Comparison of ENCODE assay signal across 21 cellular contexts in the genomic region with DNA sequence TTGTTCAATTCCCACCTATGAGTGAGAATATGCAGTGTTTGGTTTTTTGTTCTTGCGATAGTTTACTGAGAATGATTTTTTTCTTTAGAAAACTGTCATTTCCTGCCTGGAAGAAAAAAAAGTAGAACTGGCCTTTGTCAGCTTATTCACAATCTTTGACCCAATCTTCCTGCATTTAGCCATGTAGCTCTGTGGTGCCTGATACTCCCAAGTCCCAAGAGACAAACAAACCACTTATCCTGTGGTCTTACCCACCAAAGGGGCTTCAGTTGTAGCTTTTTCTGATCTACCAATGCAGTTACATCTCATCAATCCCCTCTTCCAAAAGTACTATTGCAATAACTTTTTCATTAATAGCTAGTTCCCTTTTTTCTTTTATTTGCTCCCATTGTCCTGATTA.
"Had no signal": no experiment of that assay in that cellular context is flagged by ENCODE, and none has a peak within 500 bp of the region (broad histone marks: within the 10 kb centered on the region; RNA-seq: fewer than 3 reads in every experiment).

No MANE protein-coding gene starts in this region.

- H3K36me3 ChIP-seq: adrenal gland, SJSA1, WERI-Rb-1 had no signal

- H3K4me1 ChIP-seq: SJSA1 had no signal

- ATAC-seq: activated CD8-positive, alpha-beta T cell treated with anti-CD3 and anti-CD28 coated beads for 36 hours; PC-3; T-helper 17 cell had no signal

- DNase-seq: activated CD4-positive, alpha-beta T cell treated with anti-CD3 and anti-CD28 coated beads for 4 hours; activated CD8-positive, alpha-beta memory T cell treated with anti-CD3 and anti-CD28 coated beads, Interleukin-2, amount 50 U/mL, for 4 hours; activated CD8-positive, alpha-beta T cell treated with anti-CD3 and anti-CD28 coated beads for 36 hours; activated naive CD4-positive, alpha-beta T cell treated with anti-CD3 and anti-CD28 coated beads, Interleukin-2, amount 50 U/mL, for 16 hours; activated naive CD8-positive, alpha-beta T cell treated with anti-CD3 and anti-CD28 coated beads, Interleukin-2, amount 10 ng/mL, durations not matched to agents 7 days and 5 days; adrenal gland; anterior cingulate cortex; Karpas-422; NCI-H1105 treated with DMSO at 0.1 percent for 48 hours; NCI-H1436 treated with DMSO at 0.1 percent for 48 hours; NCI-H187; NCI-H2081; NCI-H510A treated with DMSO at 0.1 percent for 48 hours; NCI-H69; PC-3; SHP77; T-helper 17 cell; T-helper 9 cell; WERI-Rb-1 had no signal

- FAIRE-seq: RCC 7860 had no signal

- H3K4me3 ChIP-seq: adrenal gland, SJSA1 had no signal

- H3K27ac ChIP-seq: adrenal gland, SJSA1, WERI-Rb-1 had no signal

- H3K9me3 ChIP-seq: adrenal gland, SJSA1 had no signal

- H3K27me3 ChIP-seq: adrenal gland, SJSA1 had no signal
